In the genomic region with DNA sequence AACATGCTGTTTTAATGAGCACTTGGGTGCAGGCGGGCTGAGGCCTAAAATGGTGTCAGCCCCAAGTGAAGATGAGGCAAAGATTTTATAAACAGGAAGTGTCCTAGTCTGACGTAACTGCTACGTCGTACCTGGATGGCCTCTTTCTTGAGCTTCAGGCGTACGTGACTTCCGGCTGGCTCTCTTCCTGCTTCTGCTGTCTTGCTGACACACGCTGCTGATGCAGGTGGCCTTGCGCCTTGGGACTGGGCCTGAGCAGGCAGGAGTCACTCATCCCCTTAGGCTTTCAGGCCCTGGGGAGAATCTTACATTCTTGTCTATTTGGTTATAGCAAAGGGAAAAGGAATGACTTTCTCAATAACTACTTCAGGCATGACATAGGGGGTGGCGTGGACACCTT, we compare ENCODE assay signal across 20 cellular contexts. TPM values are rescaled to one million over a fixed set of nuclear protein-coding genes. Genes with fewer than 3 reads are reported as not detected.
DNase-seq lines count a peak whose midpoint lies in the region; ATAC-seq, FAIRE-seq and TF ChIP-seq lines count a peak whose summit lies in the region.
"Had no signal": no experiment of that assay in that cellular context is flagged by ENCODE, and none has a peak within 500 bp of the region (broad histone marks: within the 10 kb centered on the region; RNA-seq: fewer than 3 reads in every experiment).

No MANE protein-coding gene starts in this region.

- H3K9me3 ChIP-seq in Loucy (ENCODE audit: insufficient read depth, low read depth, low read length) (no peaks in the 10 kb centered on the region), K562 (replicated peaks; ENCODE audit: control insufficient read depth, insufficient read depth, low read depth, low read length) (no peaks in the 10 kb centered on the region), neutrophil (no peaks in the 10 kb centered on the region)
- H3K9me3 ChIP-seq: A549, BLaER1, SJSA1 had no signal

- intact Hi-C loops in K562 (cut with micrococcal nuclease) = loop anchor here (5.0 to 10.0 kb wide), 3 partner anchors 143 to 1000 kb away; no protein-coding TSS in a partner anchor

- WGBS in K562 (ENCODE audit: insufficient coverage, low coverage, missing lambda C conversion rate) = 86% methylated on average over 10 of the region's 10 CpGs

- POLR2A ChIA-PET in K562 (lab: Yijun Ruan, JAX) = no interaction called here

- TF ChIP-seq RAD21 in K562 (CRISPR knock-in tag; conservative IDR thresholded peaks at IDR 0.05 in 1 of 2, IDR thresholded peaks at IDR 0.05 in 1 of 2) = no peak

- H3K4me3 ChIP-seq in Loucy (ENCODE audit: low read length, poor library complexity, severe bottlenecking) (no peak overlapping the region), K562 (no peak overlapping the region), neutrophil (ENCODE audit: low read depth in 1 of 2, low read length in 1 of 2) (no peak overlapping the region)
- H3K4me3 ChIP-seq: A549, BLaER1, SJSA1 had no signal

- peaks cover 2% of the 10 kb centered on the region for H3K9me3 Mint-ChIP-seq in activated naive CD4-positive, alpha-beta T cell treated with anti-CD3 and anti-CD28 coated beads, Interleukin-2, amount 10 ng/mL, durations not matched to agents 7 days and 5 days

- no peaks in the 10 kb centered on the region for H3K36me3 ChIP-seq in Loucy (ENCODE audit: insufficient read depth, low read length)
- no peaks in the 10 kb centered on the region for H3K36me3 ChIP-seq in K562 (ENCODE audit: control insufficient read depth, insufficient read depth, low read length)
- no peaks in the 10 kb centered on the region for H3K36me3 ChIP-seq in neutrophil
- H3K36me3 ChIP-seq: BLaER1, SJSA1 had no signal

- peaks cover 6% of the 10 kb centered on the region for H3K27me3 Mint-ChIP-seq in activated naive CD4-positive, alpha-beta T cell treated with anti-CD3 and anti-CD28 coated beads, Interleukin-2, amount 10 ng/mL, durations not matched to agents 7 days and 5 days

- no peak for DNase-seq in activated naive CD4-positive, alpha-beta T cell treated with anti-CD3 and anti-CD28 coated beads, Interleukin-2, amount 10 ng/mL, durations not matched to agents 7 days and 5 days
- DNase-seq in activated naive CD4-positive, alpha-beta T cell (lab: John Stamatoyannopoulos, UW) = no peak
- no peak for DNase-seq in K562 (ENCODE audit: extremely low read depth in 1 of 4, low spot score in 3 of 4)
- DNase-seq in occipital lobe (lab: John Stamatoyannopoulos, UW) = no peak
- DNase-seq in NCI-H345 treated with DMSO at 0.1 percent for 48 hours (lab: John Stamatoyannopoulos, UW; ENCODE audit: unreplicated experiment) = no peak
- DNase-seq: GDM1, KG1, MV-4-11, NCI-H187, NCI-H2227 treated with DMSO at 0.1 percent for 48 hours, NCI-H524 had no signal

- H3K27me3 ChIP-seq in Loucy (ENCODE audit: insufficient read depth, low read length, poor library complexity, severe bottlenecking) = no peaks in the 10 kb centered on the region
- no peaks in the 10 kb centered on the region for H3K27me3 ChIP-seq in K562 (ENCODE audit: control insufficient read depth in 2 of 2, insufficient read depth in 2 of 2, low read length in 2 of 2)
- H3K27me3 ChIP-seq in neutrophil = no peaks in the 10 kb centered on the region
- H3K27me3 ChIP-seq: BLaER1, SJSA1 had no signal

- no peaks in the 10 kb centered on the region for H3F3A ChIP-seq in Loucy (ENCODE audit: low read depth)

- CTCF ChIA-PET in activated naive CD4-positive, alpha-beta T cell treated with anti-CD3 and anti-CD28 coated beads, Interleukin-2, amount 10 ng/mL, durations not matched to agents 7 days and 5 days (lab: Charles Lee) = no interaction called here
- CTCF ChIA-PET in K562 (lab: Yijun Ruan, JAX; ENCODE audit: low intra/inter-chr PET ratio) = interaction anchor here (0.6 kb wide), 1 partner anchor 130 kb away, joined by 6 read pairs; no protein-coding TSS in a partner anchor

- TF ChIP-seq EP300 in K562 (IDR thresholded peaks at IDR 0.05; ENCODE audit: low read length) = no peak

- peak overlapping the region; percentile 84; the same call in 1 of the 2 replicates for H2AFZ ChIP-seq in Loucy (ENCODE audit: low read length)
- H2AFZ ChIP-seq in K562 (ENCODE audit: low read depth, low read length) = peak overlapping the region; percentile 34; the same call in 1 of the 2 replicates

- ATAC-seq in K562 = no peak
- ATAC-seq in GM18909 (IDR thresholded peaks at IDR 0.05; ENCODE audit: poor library complexity, unreplicated experiment) = no peak
- ATAC-seq: A549, HepG2, Panc1 had no signal

- peaks cover 16% of the 10 kb centered on the region for H3K4me1 Mint-ChIP-seq in activated naive CD4-positive, alpha-beta T cell treated with anti-CD3 and anti-CD28 coated beads, Interleukin-2, amount 10 ng/mL, durations not matched to agents 7 days and 5 days

- H4K20me1 ChIP-seq in Loucy (ENCODE audit: insufficient read depth, low read length, poor library complexity, severe bottlenecking) (no peaks in the 10 kb centered on the region), K562 (replicated peaks; ENCODE audit: control insufficient read depth, insufficient read depth, low read length) (no peaks in the 10 kb centered on the region)
- H4K20me1 ChIP-seq: BLaER1 had no signal

- no TSS peak for BruUV-seq in K562 (replicated peaks; lab: Mats Ljungman, UMichigan)

- peak overlapping the region; percentile 89 for H3K27ac Mint-ChIP-seq in activated naive CD4-positive, alpha-beta T cell treated with anti-CD3 and anti-CD28 coated beads, Interleukin-2, amount 10 ng/mL, durations not matched to agents 7 days and 5 days

- TF ChIP-seq CTCF in Loucy (conservative IDR thresholded peaks at IDR 0.05; ENCODE audit: low read length) = no peak
- no peak for TF ChIP-seq CTCF in K562 (IDR thresholded peaks at IDR 0.05 in 2 of 3, conservative IDR thresholded peaks at IDR 0.05 in 1 of 3; ENCODE audit: insufficient read depth in 2 of 3, low read depth in 1 of 3, low read length in 3 of 3)
- no peak for TF ChIP-seq CTCF in neutrophil (IDR thresholded peaks at IDR 0.05)

- H3K9me1 ChIP-seq in K562 (ENCODE audit: control insufficient read depth, insufficient read depth, low read length) = no peaks in the 10 kb centered on the region

- H3K79me2 ChIP-seq in Loucy (ENCODE audit: insufficient read depth, low read length) (no peaks in the 10 kb centered on the region), K562 (ENCODE audit: control insufficient read depth, insufficient read depth, low read length) (no peaks in the 10 kb centered on the region)

- no peak overlapping the region for H3K4me3 Mint-ChIP-seq in activated naive CD4-positive, alpha-beta T cell treated with anti-CD3 and anti-CD28 coated beads, Interleukin-2, amount 10 ng/mL, durations not matched to agents 7 days and 5 days

- H3K9me2 ChIP-seq in Loucy (replicated peaks; ENCODE audit: low read depth, low read length) = no peaks in the 10 kb centered on the region

- H3K27ac ChIP-seq in K562 (ENCODE audit: extremely low read depth, low read depth, low read length) = no peak overlapping the region
- H3K27ac ChIP-seq in neutrophil = peak overlapping the region; percentile 69
- H3K27ac ChIP-seq: A549, BLaER1, SJSA1 had no signal

- peaks cover 2% of the 10 kb centered on the region for H3K36me3 Mint-ChIP-seq in activated naive CD4-positive, alpha-beta T cell treated with anti-CD3 and anti-CD28 coated beads, Interleukin-2, amount 10 ng/mL, durations not matched to agents 7 days and 5 days

- H3K4me1 ChIP-seq in Loucy (ENCODE audit: insufficient read depth, low read length, poor library complexity, severe bottlenecking) (peaks cover 8% of the 10 kb centered on the region), K562 (replicated peaks in 1 of 2; ENCODE audit: control insufficient read depth in 2 of 2, insufficient read depth in 2 of 2, low read length in 2 of 2) (no peaks in the 10 kb centered on the region; a peak in 2 of 5 replicates), neutrophil (ENCODE audit: control insufficient read depth in 1 of 2, insufficient read depth in 1 of 2, low read depth in 1 of 2, low read length in 1 of 2) (peaks cover 5 to 16% of the 10 kb centered on the region in 2 experiments)
- H3K4me1 ChIP-seq: A549, BLaER1, SJSA1 had no signal

- H3K9ac ChIP-seq in Loucy (ENCODE audit: low read depth, low read length, poor library complexity, severe bottlenecking) (no peak overlapping the region), K562 (ENCODE audit: insufficient read depth in 1 of 2, low read depth in 2 of 2, low read length in 2 of 2) (no peak overlapping the region)
- H3K9ac ChIP-seq: BLaER1 had no signal

- in situ Hi-C loops in K562 (cut with MboI) = loop anchor here (25.0 kb wide), 1 partner anchor 1007 kb away; no protein-coding TSS in a partner anchor

- FAIRE-seq in K562 (lab: Jason Lieb, UNC) = no peak
- FAIRE-seq: A549, H54, HepG2 had no signal

- no peak for TF ChIP-seq POLR2A in K562 (conservative IDR thresholded peaks at IDR 0.05)

- no peak overlapping the region for H3K4me2 ChIP-seq in Loucy (ENCODE audit: low read depth, low read length, poor library complexity, severe bottlenecking)
- no peak overlapping the region for H3K4me2 ChIP-seq in K562 (ENCODE audit: insufficient read depth, low read length)
- H3K4me2 ChIP-seq: A549, BLaER1 had no signal

RNA-seq across cellular contexts. Expression of a gene that starts 20.1 kb away (rescaled TPM):
- 14.8 and 37.7 TPM in 2 replicates for total RNA-seq in K562 (2011; cell fraction: chromatin; rRNA removed; ENCODE audit: low replicate concordance)
- 19.7 and 26.7 TPM in 2 replicates for total RNA-seq in K562 (2011; cell fraction: nucleolus; rRNA removed)
- 29.8 and 51.8 TPM in 2 replicates for total RNA-seq in K562 (2011; cell fraction: nucleoplasm; rRNA removed)
- total RNA-seq in K562 (2014; rRNA removed) = 18.4 and 27.0 TPM in 2 replicates
- 22.4 and 26.0 TPM in 2 replicates for total RNA-seq in K562 (2014; rRNA removed; fragmentation: Illumina TruSeq; extraction: Trizol)
- 17.9 and 22.1 TPM in 2 replicates for total RNA-seq in K562 (2015; rRNA removed; fragmentation: Illumina TruSeq; extraction: Trizol)
- total RNA-seq in K562 (2021) = 27.6 and 30.9 TPM in 2 replicates
- 43.2 and 48.3 TPM in 2 replicates for polyA plus RNA-seq in K562 (2011; rRNA removed)
- 7.0 and 20.7 TPM in 2 replicates for polyA plus RNA-seq in K562 (2011; cell fraction: cytosol; rRNA removed)
- polyA plus RNA-seq in K562 (2011; cell fraction: nucleus; rRNA removed) = 13.5 and 17.7 TPM in 2 replicates
- 23.7 and 59.5 TPM in 2 replicates for polyA plus RNA-seq in K562 (2012)
- 37.6 and 37.7 TPM in 2 replicates for polyA plus RNA-seq in K562 (2014; fragmentation: Illumina TruSeq; extraction: Trizol)
- polyA plus RNA-seq in K562 (2014; fragmentation: Nextera tagmentation; extraction: Ambion mirVana) = 10 to 100 TPM; 10.8 to 13.7 TPM
- 20.6 and 32.9 TPM in 2 replicates for polyA plus RNA-seq in K562 (2014; rRNA removed)
- polyA minus RNA-seq in K562 (2011; rRNA and poly(A)+ RNA removed) = 45.2 and 54.5 TPM in 2 replicates
- polyA minus RNA-seq in K562 (2011; cell fraction: cytosol; rRNA and poly(A)+ RNA removed) = 20.3 and 21.8 TPM in 2 replicates
- 20.1 and 30.0 TPM in 2 replicates for polyA minus RNA-seq in K562 (2011; cell fraction: nucleus; rRNA and poly(A)+ RNA removed)
- total RNA-seq in occipital lobe = 7.3 TPM

RNA-seq across cellular contexts. Expression of a gene that starts 30.9 kb away (rescaled TPM):
- total RNA-seq in K562 (2011; cell fraction: chromatin; rRNA removed; ENCODE audit: low replicate concordance) = 17.1 and 23.6 TPM in 2 replicates
- 15.7 and 18.8 TPM in 2 replicates for total RNA-seq in K562 (2011; cell fraction: nucleolus; rRNA removed)
- total RNA-seq in K562 (2011; cell fraction: nucleoplasm; rRNA removed) = 17.5 and 23.5 TPM in 2 replicates
- total RNA-seq in K562 (2014; rRNA removed) (7.9 and 14.0 TPM in 2 replicates), K562 (2014; rRNA removed; fragmentation: Illumina TruSeq; extraction: Trizol) (15.1 and 18.8 TPM in 2 replicates), K562 (2015; rRNA removed; fragmentation: Illumina TruSeq; extraction: Trizol) (16.1 and 17.0 TPM in 2 replicates), K562 (2021) (14.9 and 15.0 TPM in 2 replicates), occipital lobe (not detected)
- polyA plus RNA-seq in K562 (2011; rRNA removed) (12.8 and 14.0 TPM in 2 replicates), K562 (2014; fragmentation: Illumina TruSeq; extraction: Trizol) (12.0 and 12.3 TPM in 2 replicates), K562 (2014; fragmentation: Nextera tagmentation; extraction: Ambion mirVana) (1 to 10 TPM; 4.1 to 7.2 TPM), K562 (2014; rRNA removed) (9.4 and 13.1 TPM in 2 replicates)
- polyA plus RNA-seq in K562 (2011; cell fraction: cytosol; rRNA removed) = 9.0 and 11.3 TPM in 2 replicates
- 6.7 and 10.4 TPM in 2 replicates for polyA plus RNA-seq in K562 (2011; cell fraction: nucleus; rRNA removed)
- 14.1 and 29.3 TPM in 2 replicates for polyA plus RNA-seq in K562 (2012)
- polyA minus RNA-seq in K562 (2011; rRNA and poly(A)+ RNA removed) = 11.0 and 12.6 TPM in 2 replicates
- 5.2 and 5.6 TPM in 2 replicates for polyA minus RNA-seq in K562 (2011; cell fraction: cytosol; rRNA and poly(A)+ RNA removed)
- polyA minus RNA-seq in K562 (2011; cell fraction: nucleus; rRNA and poly(A)+ RNA removed) = 3.5 and 5.6 TPM in 2 replicates

RNA-seq across cellular contexts. Expression of a gene that starts 49.1 kb away (rescaled TPM):
- 23.5 and 59.1 TPM in 2 replicates for total RNA-seq in K562 (2011; cell fraction: chromatin; rRNA removed; ENCODE audit: low replicate concordance)
- 20.2 and 21.1 TPM in 2 replicates for total RNA-seq in K562 (2011; cell fraction: nucleolus; rRNA removed)
- total RNA-seq in K562 (2011; cell fraction: nucleoplasm; rRNA removed) = 35.0 and 61.6 TPM in 2 replicates
- total RNA-seq in K562 (2014; rRNA removed) (53.3 and 54.3 TPM in 2 replicates), K562 (2014; rRNA removed; fragmentation: Illumina TruSeq; extraction: Trizol) (149 and 150 TPM in 2 replicates), K562 (2015; rRNA removed; fragmentation: Illumina TruSeq; extraction: Trizol) (114 and 138 TPM in 2 replicates), K562 (2021) (110 and 115 TPM in 2 replicates), occipital lobe (32.6 TPM)
- polyA plus RNA-seq in K562 (2011; rRNA removed) (71.9 and 94.6 TPM in 2 replicates), K562 (2014; fragmentation: Illumina TruSeq; extraction: Trizol) (96.5 and 138 TPM in 2 replicates), K562 (2014; fragmentation: Nextera tagmentation; extraction: Ambion mirVana) (100 to 1,000 TPM; 329 to 390 TPM), K562 (2014; rRNA removed) (77.0 and 79.9 TPM in 2 replicates)
- polyA plus RNA-seq in K562 (2011; cell fraction: cytosol; rRNA removed) = 19.2 and 45.8 TPM in 2 replicates
- 14.5 and 28.5 TPM in 2 replicates for polyA plus RNA-seq in K562 (2011; cell fraction: nucleus; rRNA removed)
- polyA plus RNA-seq in K562 (2012) = 76.9 and 195 TPM in 2 replicates
- 51.3 and 62.6 TPM in 2 replicates for polyA minus RNA-seq in K562 (2011; rRNA and poly(A)+ RNA removed)
- polyA minus RNA-seq in K562 (2011; cell fraction: cytosol; rRNA and poly(A)+ RNA removed) = 12.3 and 51.6 TPM in 2 replicates
- 19.7 and 35.3 TPM in 2 replicates for polyA minus RNA-seq in K562 (2011; cell fraction: nucleus; rRNA and poly(A)+ RNA removed)

RNA-seq across cellular contexts. Expression of a gene that starts 49.4 kb away (rescaled TPM):
- total RNA-seq in K562 (2011; cell fraction: chromatin; rRNA removed; ENCODE audit: low replicate concordance) = 20.1 and 26.8 TPM in 2 replicates
- 17.3 and 20.3 TPM in 2 replicates for total RNA-seq in K562 (2011; cell fraction: nucleolus; rRNA removed)
- total RNA-seq in K562 (2011; cell fraction: nucleoplasm; rRNA removed) = 22.4 and 22.8 TPM in 2 replicates
- total RNA-seq in K562 (2014; rRNA removed) = 15.2 and 16.3 TPM in 2 replicates
- total RNA-seq in K562 (2014; rRNA removed; fragmentation: Illumina TruSeq; extraction: Trizol) = 11.9 and 12.7 TPM in 2 replicates
- 11.3 and 12.6 TPM in 2 replicates for total RNA-seq in K562 (2015; rRNA removed; fragmentation: Illumina TruSeq; extraction: Trizol)
- 11.0 and 13.5 TPM in 2 replicates for total RNA-seq in K562 (2021)
- 11.6 and 13.1 TPM in 2 replicates for polyA plus RNA-seq in K562 (2011; rRNA removed)
- 3.9 and 5.7 TPM in 2 replicates for polyA plus RNA-seq in K562 (2011; cell fraction: cytosol; rRNA removed)
- polyA plus RNA-seq in K562 (2011; cell fraction: nucleus; rRNA removed) = 11.0 and 11.1 TPM in 2 replicates
- 8.6 and 9.3 TPM in 2 replicates for polyA plus RNA-seq in K562 (2012)
- 10.9 and 12.7 TPM in 2 replicates for polyA plus RNA-seq in K562 (2014; fragmentation: Illumina TruSeq; extraction: Trizol)
- 1 to 10 TPM; 3.5 to 5.6 TPM for polyA plus RNA-seq in K562 (2014; fragmentation: Nextera tagmentation; extraction: Ambion mirVana)
- polyA plus RNA-seq in K562 (2014; rRNA removed) = 9.2 and 15.7 TPM in 2 replicates
- 18.7 and 21.2 TPM in 2 replicates for polyA minus RNA-seq in K562 (2011; rRNA and poly(A)+ RNA removed)
- 2.5 and 5.2 TPM in 2 replicates for polyA minus RNA-seq in K562 (2011; cell fraction: cytosol; rRNA and poly(A)+ RNA removed)
- polyA minus RNA-seq in K562 (2011; cell fraction: nucleus; rRNA and poly(A)+ RNA removed) = 18.3 and 32.5 TPM in 2 replicates
- 19.8 TPM for total RNA-seq in occipital lobe
